21 cellular contexts compared by ENCODE assay signal in the genomic region with DNA sequence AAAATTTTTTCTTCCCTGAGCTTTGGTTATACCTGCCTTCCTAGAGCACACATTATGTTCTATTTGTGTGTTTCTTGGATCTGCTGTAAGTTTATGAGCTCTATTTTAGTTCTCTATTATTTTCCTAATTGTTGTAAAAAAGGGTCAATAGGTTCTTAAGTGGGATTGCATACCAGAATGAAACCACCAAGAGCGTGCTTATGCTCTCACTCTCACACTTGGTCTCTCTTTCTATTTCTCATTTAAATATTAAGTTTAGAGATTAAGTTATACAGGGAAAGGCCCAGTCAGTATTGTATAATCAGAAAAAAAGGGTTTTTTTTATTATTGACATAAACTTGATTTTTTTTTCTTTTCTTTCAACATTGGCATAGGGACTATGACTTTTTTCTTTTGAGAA.
"Had no signal": no experiment of that assay in that cellular context is flagged by ENCODE, and none has a peak within 500 bp of the region (broad histone marks: within the 10 kb centered on the region; RNA-seq: fewer than 3 reads in every experiment).

No MANE protein-coding gene starts in this region.

- H3K27ac ChIP-seq: breast epithelium, heart right ventricle, spleen, tibial nerve had no signal

- H3K36me3 ChIP-seq: breast epithelium, heart right ventricle, spleen, tibial nerve had no signal

- H3K4me3 ChIP-seq: breast epithelium, heart right ventricle, lung, mucosa of descending colon, spleen, tibial nerve had no signal

- H3K4me1 ChIP-seq: breast epithelium, heart right ventricle, spleen, tibial nerve had no signal

- H3K9me3 ChIP-seq: breast epithelium, heart right ventricle, mucosa of descending colon, spleen, tibial nerve had no signal

- DNase-seq: activated CD4-positive, alpha-beta T cell treated with anti-CD3 and anti-CD28 coated beads, Interleukin-2, amount 50 U/mL, for 1 hour; activated naive CD4-positive, alpha-beta T cell; activated T-cell treated with anti-CD3 and anti-CD28 coated beads for 4 hours; activated T-cell treated with anti-CD3 and anti-CD28 coated beads, Interleukin-2, amount 50 U/mL, for 72 hours; central memory CD4-positive, alpha-beta T cell; endodermal cell; foreskin fibroblast; heart right ventricle; mucosa of descending colon; posterior cingulate gyrus; right cardiac atrium; spleen; stimulated activated naive CD4-positive, alpha-beta T cell treated with Interleukin-2 at 50 U/mL for 16 hours; T-helper 9 cell had no signal

- H3K27me3 ChIP-seq: breast epithelium, heart right ventricle, spleen, tibial nerve had no signal

- ATAC-seq: activated T-cell treated with anti-CD3 and anti-CD28 coated beads, Interleukin-2, amount 50 U/mL, for 72 hours; esophagus mucosa; heart right ventricle; left lobe of liver; mucosa of descending colon; natural killer cell treated with Interleukin-12 subunit alpha and Interleukin-12 subunit beta and Interleukin-15 and Interleukin-18, amount 100 ng/mL, for 72 hours; right cardiac atrium; WTC11 had no signal
